In the genomic region with DNA sequence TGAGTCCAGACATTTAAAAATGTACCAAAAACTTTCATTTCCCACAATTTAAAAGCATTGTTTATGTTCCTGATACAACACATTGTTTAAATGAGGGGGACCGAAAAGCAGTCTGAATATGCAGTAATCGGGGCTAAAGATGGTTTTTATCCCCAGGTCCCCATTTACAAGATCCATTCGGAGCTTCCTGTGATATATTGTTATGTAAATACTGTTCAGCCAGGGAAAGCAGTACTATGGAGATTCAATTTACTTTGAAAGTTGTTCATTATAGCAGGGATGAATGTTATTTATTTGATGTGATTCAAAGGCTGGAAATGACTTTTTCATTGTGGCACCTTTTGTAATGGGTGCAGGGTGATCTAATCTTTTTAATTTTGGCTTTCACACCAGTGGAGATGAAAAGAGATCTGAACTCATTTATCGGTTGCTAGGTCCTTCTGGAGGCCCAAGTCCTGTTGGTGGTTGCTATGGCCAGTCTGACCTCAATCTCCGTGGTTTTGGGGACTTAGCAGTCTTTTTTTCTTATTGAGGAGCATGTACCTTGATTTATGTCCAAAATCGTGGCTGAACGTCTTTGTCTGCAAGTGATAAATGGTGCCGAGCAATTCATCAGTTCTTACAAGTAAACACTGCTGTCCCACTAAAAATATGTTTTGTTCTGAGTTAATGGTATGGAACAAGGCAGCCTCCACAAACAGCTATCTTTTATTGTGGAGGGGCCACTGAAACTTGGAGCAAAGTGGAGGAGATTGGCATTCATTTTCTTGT, we compare ENCODE assay signal across 16 cellular contexts. TPM values are rescaled to one million over a fixed set of nuclear protein-coding genes. Genes with fewer than 3 reads are reported as not detected.
DNase-seq lines count a peak whose midpoint lies in the region; ATAC-seq, FAIRE-seq and TF ChIP-seq lines count a peak whose summit lies in the region.
"Had no signal": no experiment of that assay in that cellular context is flagged by ENCODE, and none has a peak within 500 bp of the region (broad histone marks: within the 10 kb centered on the region; RNA-seq: fewer than 3 reads in every experiment).

No MANE protein-coding gene starts in this region.

- H3K27me3 Mint-ChIP-seq in type B pancreatic cell = peaks cover 63% of the 10 kb centered on the region

- ATAC-seq in HG03520 (IDR thresholded peaks at IDR 0.05; ENCODE audit: unreplicated experiment) = no peak
- ATAC-seq in HG02973 (IDR thresholded peaks at IDR 0.05; ENCODE audit: unreplicated experiment) = no peak
- ATAC-seq: A549; activated CD8-positive, alpha-beta memory T cell treated with anti-CD3 and anti-CD28 coated beads, Interleukin-2, amount 10 ng/mL, durations not matched to agents 7 days and 5 days had no signal

- peak; percentile 57 for DNase-seq in NCI-H2196 (lab: John Stamatoyannopoulos, UW; ENCODE audit: unreplicated experiment)
- DNase-seq in NCI-H2196 treated with DMSO at 0.1 percent for 48 hours (lab: John Stamatoyannopoulos, UW; ENCODE audit: unreplicated experiment) = no peak
- no peak for DNase-seq in type B pancreatic cell (ENCODE audit: extremely low spot score, unreplicated experiment)
- DNase-seq in activated effector memory CD4-positive, alpha-beta T cell treated with anti-CD3 and anti-CD28 coated beads, Interleukin-2, amount 50 U/mL, for 16 hours = no peak
- DNase-seq: activated CD8-positive, alpha-beta memory T cell treated with anti-CD3 and anti-CD28 coated beads, Interleukin-2, amount 10 ng/mL, durations not matched to agents 7 days and 5 days; NCI-H524; SIG-M5; stimulated activated CD4-positive, alpha-beta T cell treated with anti-CD3 and anti-CD28 coated beads, Interleukin-12 subunit alpha, Interleukin-12 subunit beta, amount 100 ng/mL, for 4 hours had no signal

- peaks cover 4% of the 10 kb centered on the region for H3K36me3 Mint-ChIP-seq in type B pancreatic cell
- H3K36me3 Mint-ChIP-seq: activated CD8-positive, alpha-beta memory T cell treated with anti-CD3 and anti-CD28 coated beads, Interleukin-2, amount 10 ng/mL, durations not matched to agents 7 days and 5 days; activated naive CD4-positive, alpha-beta T cell treated with anti-CD3 and anti-CD28 coated beads, Interleukin-2, amount 50 U/mL, for 24 hours had no signal

- peak overlapping the region; percentile 12 for H3K27ac Mint-ChIP-seq in type B pancreatic cell
- H3K27ac Mint-ChIP-seq: activated CD8-positive, alpha-beta memory T cell treated with anti-CD3 and anti-CD28 coated beads, Interleukin-2, amount 10 ng/mL, durations not matched to agents 7 days and 5 days; activated naive CD4-positive, alpha-beta T cell treated with anti-CD3 and anti-CD28 coated beads, Interleukin-2, amount 50 U/mL, for 24 hours had no signal

- peaks cover 22% of the 10 kb centered on the region for H3K4me1 Mint-ChIP-seq in type B pancreatic cell (ENCODE audit: unreplicated experiment)
- H3K4me1 Mint-ChIP-seq: activated naive CD4-positive, alpha-beta T cell treated with anti-CD3 and anti-CD28 coated beads, Interleukin-2, amount 50 U/mL, for 24 hours had no signal

- TF ChIP-seq CTCF in VCaP (conservative IDR thresholded peaks at IDR 0.05) (no peak), type B pancreatic cell (conservative IDR thresholded peaks at IDR 0.05) (no peak)

- FAIRE-seq in islet of Langerhans (lab: Jason Lieb, UNC) = peak; percentile 87
- FAIRE-seq: A549 had no signal

- no peaks in the 10 kb centered on the region for H3K9me3 Mint-ChIP-seq in type B pancreatic cell
- H3K9me3 Mint-ChIP-seq: activated naive CD4-positive, alpha-beta T cell treated with anti-CD3 and anti-CD28 coated beads, Interleukin-2, amount 50 U/mL, for 24 hours had no signal

- H3K4me3 Mint-ChIP-seq in type B pancreatic cell = peak overlapping the region; percentile 86
- H3K4me3 Mint-ChIP-seq: activated CD8-positive, alpha-beta memory T cell treated with anti-CD3 and anti-CD28 coated beads, Interleukin-2, amount 10 ng/mL, durations not matched to agents 7 days and 5 days; activated naive CD4-positive, alpha-beta T cell treated with anti-CD3 and anti-CD28 coated beads, Interleukin-2, amount 50 U/mL, for 24 hours had no signal

- peak overlapping the region; percentile 79 for H3K27ac ChIP-seq in VCaP
- H3K27ac ChIP-seq: A549, tibial nerve had no signal

RNA-seq across cellular contexts. Expression of a gene that starts 1.8 kb away (rescaled TPM):
- 3.8 and 138 TPM in 2 replicates for total RNA-seq in type B pancreatic cell (ENCODE audit: low replicate concordance)
- total RNA-seq: activated CD8-positive, alpha-beta memory T cell treated with anti-CD3 and anti-CD28 coated beads, Interleukin-2, amount 10 ng/mL, durations not matched to agents 7 days and 5 days; LHCN-M2 had no signal
